Comparison of ENCODE assay signal across 33 cellular contexts in genomic region chr12:58190624-58191023, GRCh38.
DNase-seq lines count a peak whose midpoint lies in the region; ATAC-seq and TF ChIP-seq lines count a peak whose summit lies in the region.
"Had no signal": no experiment of that assay in that cellular context is flagged by ENCODE, and none has a peak within 500 bp of the region (broad histone marks: within the 10 kb centered on the region; RNA-seq: fewer than 3 reads in every experiment).

No MANE protein-coding gene starts in this region.

- H3K4me3 Mint-ChIP-seq in endodermal cell (no peak overlapping the region), mesothelial cell of epicardium (no peak overlapping the region)
- H3K4me3 Mint-ChIP-seq: B cell; CD14-positive monocyte; CD4-positive, alpha-beta memory T cell; CD4-positive, alpha-beta T cell; CD4-positive, CD25-positive, alpha-beta regulatory T cell; CD8-positive, alpha-beta memory T cell; CD8-positive, alpha-beta T cell had no signal

- no peaks in the 10 kb centered on the region for H3K36me3 ChIP-seq in endodermal cell (ENCODE audit: control insufficient read depth, insufficient read depth, low read length)
- no peaks in the 10 kb centered on the region for H3K36me3 ChIP-seq in heart left ventricle
- no peaks in the 10 kb centered on the region for H3K36me3 ChIP-seq in left ventricle myocardium inferior
- H3K36me3 ChIP-seq: BE2C, BLaER1 had no signal

- H3K4me1 ChIP-seq in endodermal cell (ENCODE audit: control insufficient read depth, insufficient read depth, low read length) (peaks cover 7% of the 10 kb centered on the region), heart left ventricle (no peaks in the 10 kb centered on the region), left ventricle myocardium inferior (no peaks in the 10 kb centered on the region)
- H3K4me1 ChIP-seq: A549, BE2C, BLaER1, Caco-2 had no signal

- peak; percentile 20 for DNase-seq in NCI-H69 (lab: John Stamatoyannopoulos, UW)
- DNase-seq in endodermal cell, result peak; percentile 38
- DNase-seq in mesothelial cell of epicardium (ENCODE audit: low spot score in 2 of 2, unreplicated experiment in 2 of 2), result no peak
- DNase-seq in heart left ventricle, result no peak
- DNase-seq in left ventricle myocardium inferior, result no peak
- no peak for DNase-seq in omental fat pad (ENCODE audit: low spot score)
- DNase-seq: 8988T; ACHN; AML-193; BE2C; C1 segment of cervical spinal cord; Caco-2; Calu3; CD4-positive, alpha-beta memory T cell; CD4-positive, alpha-beta T cell; CD4-positive, CD25-positive, alpha-beta regulatory T cell; CD8-positive, alpha-beta memory T cell; CD8-positive, alpha-beta T cell; COR-L47; DMS 273 treated with DMSO at 0.1 percent for 48 hours; DMS153; DMS53; DMS79; DMS79 treated with DMSO at 0.1 percent for 48 hours; DND-41; EL had no signal

- peaks cover 20% of the 10 kb centered on the region for H3K9me3 ChIP-seq in endodermal cell (ENCODE audit: control insufficient read depth, low read length)
- H3K9me3 ChIP-seq in heart left ventricle, result peaks cover 0 to 41% (median 7%) of the 10 kb centered on the region in 12 donors
- H3K9me3 ChIP-seq in left ventricle myocardium inferior (replicated peaks), result peaks cover 38% of the 10 kb centered on the region
- H3K9me3 ChIP-seq: BE2C, Caco-2 had no signal

- H3K36me3 Mint-ChIP-seq in endodermal cell (ENCODE audit: low read depth) (peaks cover 2% of the 10 kb centered on the region), mesothelial cell of epicardium (no peaks in the 10 kb centered on the region)
- H3K36me3 Mint-ChIP-seq: CD14-positive monocyte; CD4-positive, alpha-beta memory T cell; CD4-positive, CD25-positive, alpha-beta regulatory T cell; CD8-positive, alpha-beta memory T cell; CD8-positive, alpha-beta T cell had no signal

- no peak overlapping the region for H3K9ac ChIP-seq in endodermal cell (ENCODE audit: extremely low read depth, low read length, poor library complexity, severe bottlenecking)
- H3K9ac ChIP-seq: BLaER1; BLaER1 treated with 17β-estradiol and CSF1 and Interleukin-3, amounts not matched to agents 10 nM and 100 nM had no signal

- H3K4me1 Mint-ChIP-seq in endodermal cell (peaks cover 17% of the 10 kb centered on the region), mesothelial cell of epicardium (peaks cover 10% of the 10 kb centered on the region)
- H3K4me1 Mint-ChIP-seq: CD14-positive monocyte; CD4-positive, alpha-beta memory T cell; CD4-positive, CD25-positive, alpha-beta regulatory T cell; CD8-positive, alpha-beta memory T cell had no signal

- no peaks in the 10 kb centered on the region for H3K27me3 ChIP-seq in endodermal cell (ENCODE audit: control insufficient read depth, insufficient read depth, low read length, poor library complexity, severe bottlenecking)
- no peaks in the 10 kb centered on the region for H3K27me3 ChIP-seq in heart left ventricle
- no peaks in the 10 kb centered on the region for H3K27me3 ChIP-seq in left ventricle myocardium inferior (ENCODE audit: low read depth)
- H3K27me3 ChIP-seq: BE2C; BLaER1; BLaER1 treated with 17β-estradiol and CSF1 and Interleukin-3, amounts not matched to agents 10 nM and 100 nM had no signal

- ATAC-seq in heart left ventricle (no peak), omental fat pad (ENCODE audit: low FRiP score) (no peak)
- ATAC-seq: A549; CD8-positive, alpha-beta T cell had no signal

- peaks cover 2% of the 10 kb centered on the region for H3K27me3 Mint-ChIP-seq in endodermal cell (ENCODE audit: insufficient read depth)
- H3K27me3 Mint-ChIP-seq in mesothelial cell of epicardium (ENCODE audit: low read depth), result peaks cover 12% of the 10 kb centered on the region

- TF ChIP-seq CTCF in endodermal cell (conservative IDR thresholded peaks at IDR 0.05) (no peak), mesothelial cell of epicardium (IDR thresholded peaks at IDR 0.05; ENCODE audit: unreplicated experiment) (no peak), heart left ventricle (IDR thresholded peaks at IDR 0.05) (no peak), left ventricle myocardium inferior (IDR thresholded peaks at IDR 0.05; ENCODE audit: borderline replicate concordance) (no peak), omental fat pad (IDR thresholded peaks at IDR 0.05) (no peak)

- TF ChIP-seq POLR2A in heart left ventricle (IDR thresholded peaks at IDR 0.05), result no peak

- H3K27ac ChIP-seq in endodermal cell (ENCODE audit: low read depth, low read length) (no peak overlapping the region), heart left ventricle (no peak overlapping the region), left ventricle myocardium inferior (replicated peaks) (no peak overlapping the region)
- H3K27ac ChIP-seq: 22Rv1; A549; BLaER1; BLaER1 treated with 17β-estradiol and CSF1 and Interleukin-3, amounts not matched to agents 10 nM and 100 nM; C4-2B had no signal

- H3K4me3 ChIP-seq in endodermal cell (ENCODE audit: low read length) (no peak overlapping the region), heart left ventricle (no peak overlapping the region), left ventricle myocardium inferior (no peak overlapping the region)
- H3K4me3 ChIP-seq: A549; BLaER1; BLaER1 treated with 17β-estradiol and CSF1 and Interleukin-3, amounts not matched to agents 10 nM and 100 nM had no signal

- WGBS in endodermal cell (ENCODE audit: insufficient coverage in 1 of 2, insufficient read length in 1 of 2), 2 experiments, result 88 to 100% methylated on average over 2 to 5 of the region's 5 CpGs
- 81 to 84% (median 83%) methylated on average over 5 of the region's 5 CpGs for WGBS in heart left ventricle, 4 donors

- intact Hi-C loops in heart left ventricle (cut with DNase I), result no loop called here
- intact Hi-C loops in left ventricle myocardium inferior (cut with micrococcal nuclease), result no loop called here

- H3K27ac Mint-ChIP-seq in endodermal cell, result no peak overlapping the region
- H3K27ac Mint-ChIP-seq in mesothelial cell of epicardium, result peak overlapping the region; percentile 68
- H3K27ac Mint-ChIP-seq: B cell; CD4-positive, alpha-beta memory T cell; CD4-positive, alpha-beta T cell; CD4-positive, CD25-positive, alpha-beta regulatory T cell; CD8-positive, alpha-beta memory T cell; CD8-positive, alpha-beta T cell had no signal

- H3K9me3 Mint-ChIP-seq in endodermal cell, result peaks cover 36% of the 10 kb centered on the region
- H3K9me3 Mint-ChIP-seq in mesothelial cell of epicardium, result peaks cover 43% of the 10 kb centered on the region

Comparison
In these comparisons a context has a peak if more than half of its experiments do, and no peak if none do; other contexts are left out.
1. DNase-seq: peak in NCI-H69 (single experiment) and endodermal cell (single experiment); none in mesothelial cell of epicardium (0 of 2), heart left ventricle (0 of 5), left ventricle myocardium inferior (single experiment) and omental fat pad (single experiment).